ENCODE assay signal across 22 cellular contexts in genomic region chr18:23990474-23991410, GRCh38. TPM values are rescaled to one million over a fixed set of nuclear protein-coding genes. Genes with fewer than 3 reads are reported as not detected.
DNase-seq lines count a peak whose midpoint lies in the region; ATAC-seq, FAIRE-seq and TF ChIP-seq lines count a peak whose summit lies in the region.
"Had no signal": no experiment of that assay in that cellular context is flagged by ENCODE, and none has a peak within 500 bp of the region (broad histone marks: within the 10 kb centered on the region; RNA-seq: fewer than 3 reads in every experiment).

No MANE protein-coding gene starts in this region.

- H3K27me3 ChIP-seq in fibroblast of lung (ENCODE audit: control insufficient read depth, insufficient read depth, low read length), result no peaks in the 10 kb centered on the region
- H3K27me3 ChIP-seq: neural progenitor cell had no signal

- DNase-seq in AG10803 (ENCODE audit: low read depth), result peak; percentile 73
- no peak for DNase-seq in D721Med (ENCODE audit: insufficient read length, low spot score)
- peak; percentile 8 to 61 for DNase-seq in fibroblast of lung (ENCODE audit: low read depth in 2 of 2)
- DNase-seq in RWPE1 (ENCODE audit: low spot score), result no peak
- DNase-seq in medulla oblongata (ENCODE audit: extremely low spot score), result no peak
- DNase-seq: activated CD4-positive, alpha-beta T cell treated with anti-CD3 and anti-CD28 coated beads, Interleukin-2, amount 10 ng/mL, durations not matched to agents 24 days and 14 days; activated effector memory CD4-positive, alpha-beta T cell treated with anti-CD3 and anti-CD28 coated beads, Interleukin-2, amount 50 U/mL, for 16 hours; DMS79; H9; NCI-H1694; NCI-H2171 treated with DMSO at 0.1 percent for 48 hours; NCI-H748 treated with DMSO at 0.1 percent for 48 hours; Right ventricle myocardium superior; stimulated activated CD4-positive, alpha-beta T cell treated with anti-CD3 and anti-CD28 coated beads, Interleukin-2, amount 100 ng/mL, for 24 hours; stimulated activated naive CD4-positive, alpha-beta T cell; T-helper 1 cell had no signal

- H3K4me3 ChIP-seq in AG10803 (ENCODE audit: low read length) (no peak overlapping the region), fibroblast of lung (replicated peaks in 1 of 4; ENCODE audit: control extremely low read depth in 1 of 4, insufficient read depth in 1 of 4, low read depth in 3 of 4, low read length in 4 of 4) (no peak overlapping the region)
- H3K4me3 ChIP-seq: neural progenitor cell, skin epidermis had no signal

- H3K79me2 ChIP-seq in fibroblast of lung (ENCODE audit: control insufficient read depth, insufficient read depth, low read length), result no peaks in the 10 kb centered on the region

- CTCF ChIA-PET in RWPE1 (lab: Yijun Ruan, JAX), result no interaction called here

- no peak for ATAC-seq in HG02759 (IDR thresholded peaks at IDR 0.05; ENCODE audit: unreplicated experiment)
- ATAC-seq in GM18868 (IDR thresholded peaks at IDR 0.05; ENCODE audit: unreplicated experiment), result no peak

- FAIRE-seq in D721Med (lab: Jason Lieb, UNC), result peak; percentile 77

- H3K27ac ChIP-seq in VCaP (peak overlapping the region; percentile 69), fibroblast of lung (ENCODE audit: insufficient read depth, low read length) (no peak overlapping the region), RWPE1 (no peak overlapping the region)
- H3K27ac ChIP-seq: HL-60, neural progenitor cell had no signal

- H3K9me3 ChIP-seq in fibroblast of lung (ENCODE audit: control insufficient read depth, insufficient read depth, low read depth, low read length), result no peaks in the 10 kb centered on the region

- H3K9ac ChIP-seq in fibroblast of lung (ENCODE audit: insufficient read depth, low read length), result no peak overlapping the region
- H3K9ac ChIP-seq: neural progenitor cell had no signal

- H3K4me1 ChIP-seq in fibroblast of lung (ENCODE audit: control insufficient read depth, extremely low read depth, insufficient read depth, low read length), result no peaks in the 10 kb centered on the region

- no peaks in the 10 kb centered on the region for H4K20me1 ChIP-seq in fibroblast of lung (ENCODE audit: control insufficient read depth, extremely low read depth, insufficient read depth, low read length)

- no peak for TF ChIP-seq CTCF in AG10803 (conservative IDR thresholded peaks at IDR 0.05; ENCODE audit: low read length)
- no peak for TF ChIP-seq CTCF in D721Med (IDR thresholded peaks at IDR 0.05; ENCODE audit: insufficient read depth, missing control alignments)
- TF ChIP-seq CTCF in VCaP (conservative IDR thresholded peaks at IDR 0.05), result no peak
- TF ChIP-seq CTCF in fibroblast of lung (conservative IDR thresholded peaks at IDR 0.05 in 1 of 2, IDR thresholded peaks at IDR 0.05 in 1 of 2; ENCODE audit: low read depth in 1 of 2, low read length in 2 of 2), result no peak
- TF ChIP-seq CTCF in RWPE1 (conservative IDR thresholded peaks at IDR 0.05; ENCODE audit: low read depth), result no peak

- H3K36me3 ChIP-seq in fibroblast of lung (ENCODE audit: control insufficient read depth, insufficient read depth, low read length), result no peaks in the 10 kb centered on the region
- H3K36me3 ChIP-seq: neural progenitor cell had no signal

- POLR2A ChIA-PET in RWPE1 (lab: Yijun Ruan, JAX; ENCODE audit: low non-redundant PET), result no interaction called here

- H2AFZ ChIP-seq in fibroblast of lung (ENCODE audit: low read length), result no peak overlapping the region
- H2AFZ ChIP-seq: neural progenitor cell had no signal

- H3K4me2 ChIP-seq in fibroblast of lung (ENCODE audit: extremely low read depth, insufficient read depth, low read length), result no peak overlapping the region
- H3K4me2 ChIP-seq: neural progenitor cell had no signal

RNA-seq across cellular contexts. Expression of gene TTC39C, which starts 23.8 kb away (rescaled TPM):
- 32.0 and 32.6 TPM in 2 replicates for total RNA-seq in fibroblast of lung
- 15.8 and 17.7 TPM in 2 replicates for polyA plus RNA-seq in fibroblast of lung
- polyA plus RNA-seq in fibroblast of lung (2012), result 11.4 and 15.7 TPM in 2 replicates
- polyA minus RNA-seq in fibroblast of lung (ENCODE audit: low replicate concordance), result 7.1 and 12.3 TPM in 2 replicates

Comparison
In these comparisons a context has a peak if more than half of its experiments do, and no peak if none do; other contexts are left out.
1. DNase-seq: peak in AG10803 (single experiment) and fibroblast of lung (2 of 2); none in D721Med (single experiment), RWPE1 (single experiment) and medulla oblongata (single experiment).